ENCODE assay signal across 11 cellular contexts in the genomic region with DNA sequence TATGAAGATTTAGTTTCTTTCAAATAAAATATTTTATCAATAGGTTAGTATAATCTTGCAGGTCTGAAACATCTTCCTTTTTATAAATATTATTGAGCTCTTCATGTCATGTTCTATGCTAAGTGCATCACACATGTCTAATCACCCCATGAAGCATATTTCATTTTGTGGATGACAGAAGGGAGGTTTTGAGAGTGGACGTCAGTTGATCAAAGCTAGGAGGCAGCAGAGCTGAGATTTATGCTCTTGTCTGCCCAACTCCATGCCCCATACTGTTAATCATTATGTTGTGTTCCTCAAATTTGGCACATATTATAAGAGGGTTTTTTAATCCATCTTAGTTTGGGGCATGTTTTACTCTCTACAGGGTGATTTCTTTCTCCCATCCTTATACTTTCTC. TPM values are rescaled to one million over a fixed set of nuclear protein-coding genes. Genes with fewer than 3 reads are reported as not detected.
A peak's percentile ranks its signal among the peaks of the same experiment; 100 is the strongest.
DNase-seq lines count a peak whose midpoint lies in the region; ATAC-seq and TF ChIP-seq lines count a peak whose summit lies in the region.
"Had no signal": no experiment of that assay in that cellular context is flagged by ENCODE, and none has a peak within 500 bp of the region (broad histone marks: within the 10 kb centered on the region; RNA-seq: fewer than 3 reads in every experiment).

No MANE protein-coding gene starts in this region.

- peak; percentile 40 for ATAC-seq in HG03159 (IDR thresholded peaks at IDR 0.05; ENCODE audit: unreplicated experiment)
- peak in 1 of 4 donors; percentile 54 for ATAC-seq in psoas muscle
- ATAC-seq in activated CD4-positive, CD25-positive, alpha-beta regulatory T cell treated with anti-CD3 and anti-CD28 coated beads, Interleukin-2, amount 50 U/mL, for 24 hours: no peak

- WGBS in psoas muscle, 3 donors: 10 to 47% (median 22%) methylated on average over 1 of the region's 1 CpG

- no peak overlapping the region for H3K27ac ChIP-seq in psoas muscle
- H3K27ac ChIP-seq: parathyroid adenoma had no signal

- H3K4me3 ChIP-seq in cardiac fibroblast (replicated peaks in 1 of 2; ENCODE audit: low read depth in 2 of 2, low read length in 2 of 2): no peak overlapping the region
- no peak overlapping the region for H3K4me3 ChIP-seq in psoas muscle
- H3K4me3 ChIP-seq: HAP-1 had no signal

- intact Hi-C loops in psoas muscle (cut with DNase I): no loop called here

- no peaks in the 10 kb centered on the region for H3K36me3 ChIP-seq in psoas muscle (ENCODE audit: insufficient read depth in 1 of 2, low read depth in 1 of 2)
- H3K36me3 ChIP-seq: HAP-1 had no signal

- DNase-seq in GM13976 (ENCODE audit: low spot score): peak; percentile 44
- DNase-seq in cardiac fibroblast (ENCODE audit: low read depth in 2 of 2): peak in 1 of 2 donors; percentile 38
- no peak for DNase-seq in psoas muscle
- DNase-seq in stimulated activated CD4-positive, alpha-beta T cell treated with anti-CD3 and anti-CD28 coated beads, Interleukin-2, amount 100 ng/mL, for 24 hours: no peak
- DNase-seq in HPDE6-E6E7 (ENCODE audit: extremely low spot score): no peak
- DNase-seq: aorta, NCI-H774 had no signal

- in situ Hi-C loops in GM13976 (cut with MboI; ENCODE audit: low sequenced_read_pairs, unreplicated experiment): no loop called here

- peaks cover 29% of the 10 kb centered on the region for H3K4me1 ChIP-seq in psoas muscle
- H3K4me1 ChIP-seq: parathyroid adenoma had no signal

- TF ChIP-seq CTCF in GM13976 (IDR thresholded peaks at IDR 0.05; ENCODE audit: borderline replicate concordance, control extremely low read depth, extremely low read depth, insufficient read depth, missing control alignments) (no peak), cardiac fibroblast (IDR thresholded peaks at IDR 0.05; ENCODE audit: low read depth, low read length) (peak; percentile 16), psoas muscle (IDR thresholded peaks at IDR 0.05) (peak; percentile 32)

- H3K27me3 ChIP-seq in psoas muscle (ENCODE audit: insufficient read depth in 3 of 3, low read length in 2 of 3): no peaks in the 10 kb centered on the region

- no peaks in the 10 kb centered on the region for H3K9me3 ChIP-seq in psoas muscle
- H3K9me3 ChIP-seq: HAP-1 had no signal

RNA-seq across cellular contexts. Expression of a gene that starts 22.7 kb away (rescaled TPM):
- 10 to 100 TPM in 3 of 4 donors, 1 to 10 TPM in 1; 9.6 to 26.7 (median 12.1) TPM for total RNA-seq in psoas muscle
- polyA plus RNA-seq in psoas muscle: 1 to 10 TPM; 2.3 to 5.2 (median 3.2) TPM
